Comparison of ENCODE assay signal across 10 cellular contexts in the genomic region with DNA sequence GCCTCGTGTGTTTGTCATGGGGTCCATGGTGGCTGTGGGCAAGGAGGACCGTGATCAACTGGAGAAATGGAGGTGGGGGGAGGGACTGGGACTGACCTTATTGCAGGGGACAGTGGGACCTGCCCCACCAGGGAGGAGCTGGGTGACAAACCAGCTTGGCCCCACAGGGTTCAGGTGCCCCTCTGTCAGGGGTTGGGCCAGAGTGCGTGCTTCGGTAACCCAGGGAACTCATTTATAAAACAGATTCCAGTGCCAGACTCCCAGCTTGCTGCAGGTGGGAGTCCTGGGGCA.
DNase-seq lines count a peak whose midpoint lies in the region; ATAC-seq and TF ChIP-seq lines count a peak whose summit lies in the region.
"Had no signal": no experiment of that assay in that cellular context is flagged by ENCODE, and none has a peak within 500 bp of the region (broad histone marks: within the 10 kb centered on the region; RNA-seq: fewer than 3 reads in every experiment).

No MANE protein-coding gene starts in this region.

- intact Hi-C loops in CD4-positive, alpha-beta T cell (cut with DNase I, micrococcal nuclease) = loop anchor here (2.0 to 10.0 kb wide), 7 partner anchors 43 to 741 kb away; no protein-coding TSS in a partner anchor

- H3K27me3 ChIP-seq in HUES48 (ENCODE audit: control insufficient read depth, insufficient read depth, low read length) (no peaks in the 10 kb centered on the region; the same call in 1 of the 2 replicates), iPS-20b (ENCODE audit: insufficient read depth, low read length) (no peaks in the 10 kb centered on the region), smooth muscle cell (ENCODE audit: low read depth) (no peaks in the 10 kb centered on the region)
- H3K27me3 ChIP-seq in CD4-positive, alpha-beta T cell (ENCODE audit: control insufficient read depth, insufficient read depth, low read length) = no peaks in the 10 kb centered on the region
- H3K27me3 ChIP-seq: BE2C had no signal

- no peaks in the 10 kb centered on the region for H4K20me1 ChIP-seq in smooth muscle cell (ENCODE audit: low read depth)

- H3K27ac ChIP-seq in HUES48 (ENCODE audit: low read depth, low read length) (no peak overlapping the region), iPS-20b (ENCODE audit: low read length) (no peak overlapping the region), smooth muscle cell (ENCODE audit: low read depth) (peak overlapping the region; percentile 64)
- H3K27ac ChIP-seq in CD4-positive, alpha-beta T cell (ENCODE audit: low read depth, low read length) = no peak overlapping the region

- H3F3A ChIP-seq in smooth muscle cell (ENCODE audit: low read depth) = peaks cover 44% of the 10 kb centered on the region

- ATAC-seq in T-helper 17 cell = no peak
- ATAC-seq in CD4-positive, alpha-beta T cell (ENCODE audit: poor library complexity) = no peak

- H3K79me2 ChIP-seq in smooth muscle cell (ENCODE audit: low read depth) = no peaks in the 10 kb centered on the region

- H3K4me1 ChIP-seq in HUES48 (ENCODE audit: control insufficient read depth, insufficient read depth, low read length) (peaks cover 12% of the 10 kb centered on the region), iPS-20b (ENCODE audit: insufficient read depth, low read length) (peaks cover 6% of the 10 kb centered on the region; the same call in 1 of the 2 replicates), smooth muscle cell (ENCODE audit: low read depth) (peaks cover 10% of the 10 kb centered on the region)

- H3K27ac Mint-ChIP-seq in T-helper 17 cell = peak overlapping the region; percentile 32
- H3K27ac Mint-ChIP-seq in CD4-positive, alpha-beta T cell = no peak overlapping the region

- no peak overlapping the region for H2AFZ ChIP-seq in smooth muscle cell (ENCODE audit: low read depth)

- no peak overlapping the region for H3K4me3 ChIP-seq in HUES48 (ENCODE audit: low read depth, low read length)
- H3K4me3 ChIP-seq in iPS-20b (ENCODE audit: low read length) = no peak overlapping the region
- no peak overlapping the region for H3K4me3 ChIP-seq in smooth muscle cell

- H3K4me3 Mint-ChIP-seq in T-helper 17 cell = no peak overlapping the region
- H3K4me3 Mint-ChIP-seq in CD4-positive, alpha-beta T cell = no peak overlapping the region

- no peak for TF ChIP-seq CTCF in smooth muscle cell (IDR thresholded peaks at IDR 0.05; ENCODE audit: borderline replicate concordance, insufficient read depth, poor library complexity, severe bottlenecking)
- no peak for TF ChIP-seq CTCF in CD4-positive, alpha-beta T cell (IDR thresholded peaks at IDR 0.05)

- DNase-seq in T-helper 17 cell (no peak), smooth muscle cell (lab: John Stamatoyannopoulos, UW; ENCODE audit: unreplicated experiment) (no peak), HPDE6-E6E7 (ENCODE audit: extremely low spot score) (no peak), HK-2 (ENCODE audit: unreplicated experiment) (no peak)
- no peak for DNase-seq in activated CD8-positive, alpha-beta memory T cell treated with anti-CD3 and anti-CD28 coated beads for 24 hours
- DNase-seq in CD4-positive, alpha-beta T cell = no peak

- H3K36me3 ChIP-seq in HUES48 (ENCODE audit: control insufficient read depth, insufficient read depth, low read length) (no peaks in the 10 kb centered on the region), iPS-20b (ENCODE audit: insufficient read depth, low read depth, low read length) (no peaks in the 10 kb centered on the region), smooth muscle cell (ENCODE audit: low read depth) (no peaks in the 10 kb centered on the region)
- H3K36me3 ChIP-seq: BE2C had no signal

- POLR2A ChIA-PET in CD4-positive, alpha-beta T cell (lab: Charles Lee) = interaction anchor here (0.6 to 1.8 kb wide), 3 partner anchors 43 to 536 kb away, joined by 3 to 8 read pairs (median 4); no protein-coding TSS in a partner anchor

- H3K27me3 Mint-ChIP-seq in T-helper 17 cell = no peaks in the 10 kb centered on the region
- H3K27me3 Mint-ChIP-seq in CD4-positive, alpha-beta T cell = no peaks in the 10 kb centered on the region

- 51% methylated on average over 4 of the region's 4 CpGs for WGBS in smooth muscle cell (ENCODE audit: low lambda C conversion rate)

- no peaks in the 10 kb centered on the region for H3K9me3 Mint-ChIP-seq in CD4-positive, alpha-beta T cell
- H3K9me3 Mint-ChIP-seq: IgD-negative memory B cell had no signal

- CTCF ChIA-PET in CD4-positive, alpha-beta T cell (lab: Charles Lee) = interaction anchor here (0.6 to 1.1 kb wide), 4 partner anchors 123 to 963 kb away, joined by 3 to 8 read pairs (median 3); no protein-coding TSS in a partner anchor

- peak overlapping the region; percentile 75 for H3K4me2 ChIP-seq in smooth muscle cell

- no peaks in the 10 kb centered on the region for H3K9me3 ChIP-seq in HUES48 (ENCODE audit: control insufficient read depth, insufficient read depth, low read length)
- H3K9me3 ChIP-seq in T-helper 17 cell (ENCODE audit: control insufficient read depth, low read length, poor library complexity, severe bottlenecking) = no peaks in the 10 kb centered on the region
- no peaks in the 10 kb centered on the region for H3K9me3 ChIP-seq in iPS-20b (ENCODE audit: insufficient read depth, low read depth, low read length)
- H3K9me3 ChIP-seq in smooth muscle cell (replicated peaks; ENCODE audit: low read depth) = no peaks in the 10 kb centered on the region
- no peaks in the 10 kb centered on the region for H3K9me3 ChIP-seq in CD4-positive, alpha-beta T cell (ENCODE audit: control insufficient read depth, low read length)
- H3K9me3 ChIP-seq: BE2C had no signal

- H3K4me1 Mint-ChIP-seq in T-helper 17 cell = peaks cover 5% of the 10 kb centered on the region
- peaks cover 7% of the 10 kb centered on the region for H3K4me1 Mint-ChIP-seq in CD4-positive, alpha-beta T cell (ENCODE audit: low read depth)

- H3K9ac ChIP-seq in HUES48 (ENCODE audit: low read depth, low read length) = 0 out of 2 replicates have a peak overlapping the region, but pooled peaks have one; percentile 1
- peak overlapping the region; percentile 29; the same call in 1 of the 2 replicates for H3K9ac ChIP-seq in iPS-20b (ENCODE audit: low read depth, low read length)
- H3K9ac ChIP-seq in smooth muscle cell (ENCODE audit: low read depth) = no peak overlapping the region

- H3K36me3 Mint-ChIP-seq in T-helper 17 cell (ENCODE audit: low read depth) = no peaks in the 10 kb centered on the region
- no peaks in the 10 kb centered on the region for H3K36me3 Mint-ChIP-seq in CD4-positive, alpha-beta T cell (ENCODE audit: low read depth)
